Comparison of ENCODE assay signal across 21 cellular contexts in genomic region chr1:203443296-203443695, GRCh38. TPM values are rescaled to one million over a fixed set of nuclear protein-coding genes. Genes with fewer than 3 reads are reported as not detected.
"Had no signal": no experiment of that assay in that cellular context is flagged by ENCODE, and none has a peak within 500 bp of the region (broad histone marks: within the 10 kb centered on the region; RNA-seq: fewer than 3 reads in every experiment).

No MANE protein-coding gene starts in this region.

- H3K4me3 ChIP-seq: body of pancreas, left lung, psoas muscle, right lobe of liver had no signal

- H3K9me3 ChIP-seq: right lobe of liver had no signal

- H3K4me1 ChIP-seq: body of pancreas, foreskin keratinocyte, left lung, psoas muscle, right lobe of liver had no signal

- H3K27ac ChIP-seq: body of pancreas, foreskin keratinocyte, psoas muscle, right lobe of liver had no signal

- H3K36me3 ChIP-seq: left lung, right lobe of liver had no signal

- H3K27me3 ChIP-seq: body of pancreas, right lobe of liver had no signal

- ATAC-seq: foreskin keratinocyte; left lung; right lobe of liver; stimulated activated naive CD8-positive, alpha-beta T cell treated with anti-CD3 and anti-CD28 coated beads, Interleukin-15, Interleukin-2, amounts not matched to agents 100 U/mL and 50 U/mL, for 24 hours had no signal

- DNase-seq: activated B cell treated with CpG ODN at 0.5 μM for 24 hours; activated CD4-positive, alpha-beta T cell treated with anti-CD3 and anti-CD28 coated beads, Interleukin-2, amount 10 ng/mL, durations not matched to agents 24 days and 14 days; activated CD8-positive, alpha-beta memory T cell treated with anti-CD3 and anti-CD28 coated beads for 24 hours; activated gamma-delta T cell treated with Interleukin-2 at 50 U/mL for 16 hours; activated naive CD8-positive, alpha-beta T cell treated with anti-CD3 and anti-CD28 coated beads for 36 hours; amygdala; body of pancreas; caudate nucleus; effector CD4-positive, alpha-beta T cell; foreskin keratinocyte; head of caudate nucleus; left lung; mesendoderm; right lobe of liver; stimulated activated naive CD8-positive, alpha-beta T cell treated with anti-CD3 and anti-CD28 coated beads, Interleukin-15, Interleukin-2, amounts not matched to agents 100 U/mL and 50 U/mL, for 24 hours; SW 1271 had no signal

RNA-seq across cellular contexts. Expression of gene PRELP, which starts 32.3 kb away (rescaled TPM):
- total RNA-seq: activated B cell treated with CpG ODN at 0.5 μM for 24 hours; activated CD4-positive, alpha-beta T cell treated with anti-CD3 and anti-CD28 coated beads, Interleukin-2, amount 10 ng/mL, durations not matched to agents 24 days and 14 days; activated naive CD8-positive, alpha-beta T cell treated with anti-CD3 and anti-CD28 coated beads for 36 hours; T-helper 2 cell treated with Interferon-gamma antibody and Interleukin-4, amounts not matched to agents 100 ng/mL and 5 ng/mL, for 36 hours had no signal

RNA-seq across cellular contexts. Expression of gene OPTC, which starts 50.7 kb away (rescaled TPM):
- total RNA-seq: activated B cell treated with CpG ODN at 0.5 μM for 24 hours; activated CD4-positive, alpha-beta T cell treated with anti-CD3 and anti-CD28 coated beads, Interleukin-2, amount 10 ng/mL, durations not matched to agents 24 days and 14 days; activated naive CD8-positive, alpha-beta T cell treated with anti-CD3 and anti-CD28 coated beads for 36 hours; body of pancreas; foreskin keratinocyte; left lung; neural crest cell; osteoblast; psoas muscle; right lobe of liver; T-helper 2 cell treated with Interferon-gamma antibody and Interleukin-4, amounts not matched to agents 100 ng/mL and 5 ng/mL, for 36 hours; temporal lobe had no signal
